8 cellular contexts compared by ENCODE assay signal in genomic region chr19:18789883-18790565, GRCh38. TPM values are rescaled to one million over a fixed set of nuclear protein-coding genes. Genes with fewer than 3 reads are reported as not detected.
DNase-seq lines count a peak whose midpoint lies in the region; ATAC-seq and TF ChIP-seq lines count a peak whose summit lies in the region.

No MANE protein-coding gene starts in this region.

- peak overlapping the region; percentile 77 to 93 (median 86) for H3K4me2 ChIP-seq in BLaER1 treated with 17β-estradiol and CSF1 and Interleukin-3, amounts not matched to agents 10 nM and 100 nM

- no peaks in the 10 kb centered on the region for H3K36me3 ChIP-seq in BLaER1 treated with 17β-estradiol and CSF1 and Interleukin-3, amounts not matched to agents 10 nM and 100 nM
- H3K36me3 ChIP-seq in mesodermal cell (ENCODE audit: control insufficient read depth, insufficient read depth, low read length) = no peaks in the 10 kb centered on the region

- no peak overlapping the region for H3K27ac ChIP-seq in BLaER1 treated with 17β-estradiol and CSF1 and Interleukin-3, amounts not matched to agents 10 nM and 100 nM
- no peak overlapping the region for H3K27ac ChIP-seq in mesodermal cell (ENCODE audit: low read depth, low read length, severe bottlenecking)

- DNase-seq in NCI-H1105 (lab: John Stamatoyannopoulos, UW) (peak; percentile 43), astrocyte of the hippocampus (ENCODE audit: low read depth, low spot score) (peak; percentile 42), activated gamma-delta T cell (lab: John Stamatoyannopoulos, UW) (no peak), erythroblast (lab: John Stamatoyannopoulos, UW) (no peak)

- peaks cover 0 to 67% (median 35%) of the 10 kb centered on the region in 11 experiments; a peak in 19 of 22 replicates for H4K20me1 ChIP-seq in BLaER1 treated with 17β-estradiol and CSF1 and Interleukin-3, amounts not matched to agents 10 nM and 100 nM

- 1 to 2% methylated on average over 29 to 40 of the region's 65 CpGs for WGBS in mesodermal cell (ENCODE audit: insufficient coverage in 2 of 2), 2 experiments

- peaks cover 92 to 99% (median 96%) of the 10 kb centered on the region in 11 experiments for H3K27me3 ChIP-seq in BLaER1 treated with 17β-estradiol and CSF1 and Interleukin-3, amounts not matched to agents 10 nM and 100 nM

- ATAC-seq in HG02938 (IDR thresholded peaks at IDR 0.05; ENCODE audit: unreplicated experiment) (no peak), GM21576 (IDR thresholded peaks at IDR 0.05; ENCODE audit: unreplicated experiment) (no peak)

- H3K4me1 ChIP-seq in BLaER1 treated with 17β-estradiol and CSF1 and Interleukin-3, amounts not matched to agents 10 nM and 100 nM = peaks cover 15 to 33% (median 29%) of the 10 kb centered on the region in 10 experiments
- H3K4me1 ChIP-seq in mesodermal cell (ENCODE audit: control insufficient read depth, insufficient read depth, low read length, poor library complexity, severe bottlenecking) = peaks cover 4% of the 10 kb centered on the region

- no peak for TF ChIP-seq POLR2A in erythroblast (IDR thresholded peaks at IDR 0.05; ENCODE audit: low read length)

- peaks cover 0 to 13% (median 3%) of the 10 kb centered on the region in 11 experiments; a peak in 7 of 22 replicates for H3K9me3 ChIP-seq in BLaER1 treated with 17β-estradiol and CSF1 and Interleukin-3, amounts not matched to agents 10 nM and 100 nM (replicated peaks in 1 of 11)
- H3K9me3 ChIP-seq in mesodermal cell (ENCODE audit: control insufficient read depth, low read length) = no peaks in the 10 kb centered on the region

- H3K9ac ChIP-seq in BLaER1 treated with 17β-estradiol and CSF1 and Interleukin-3, amounts not matched to agents 10 nM and 100 nM = peak overlapping the region in 3 of 11 experiments; percentile 25 to 33 (median 32); a peak in 3 of 22 replicates

- H3K4me3 ChIP-seq in BLaER1 treated with 17β-estradiol and CSF1 and Interleukin-3, amounts not matched to agents 10 nM and 100 nM = peak overlapping the region; percentile 33 to 67 (median 51); a peak in 19 of 20 replicates
- peak overlapping the region; percentile 1 for H3K4me3 ChIP-seq in mesodermal cell (ENCODE audit: extremely low read depth, insufficient read depth, low read length, poor library complexity, severe bottlenecking)

RNA-seq across cellular contexts. Expression of gene COMP, which starts 1.1 kb away (rescaled TPM):
- polyA plus RNA-seq in mesodermal cell (2013, experiment 1 of 2) = 1.5 TPM
- polyA plus RNA-seq in mesodermal cell (2013, experiment 2 of 2) = 0.86 TPM

RNA-seq across cellular contexts. Expression of gene UPF1, which starts 41.7 kb away (rescaled TPM):
- polyA plus RNA-seq in mesodermal cell (2013, experiment 1 of 2) = 33.7 TPM
- polyA plus RNA-seq in mesodermal cell (2013, experiment 2 of 2) = 31.9 TPM

Comparison
In these comparisons a context has a peak if more than half of its experiments do, and no peak if none do; other contexts are left out.
1. DNase-seq: peak in NCI-H1105 (single experiment) and astrocyte of the hippocampus (single experiment); none in activated gamma-delta T cell (single experiment) and erythroblast (0 of 2).